2 cellular contexts compared by ENCODE assay signal in genomic region chr19:48373567-48373966, GRCh38.
TF ChIP-seq lines count a peak whose summit lies in the region.

No MANE protein-coding gene starts in this region.

TF ChIP-seq in HCT116, 20 proteins besides CTCF, POLR2A, EP300 and RAD21:
- TF ChIP-seq CEBPB (IDR thresholded peaks at IDR 0.05; ENCODE audit: low read depth) (no peak), ZFX (IDR thresholded peaks at IDR 0.05) (no peak), ZNF274 (IDR thresholded peaks at IDR 0.05; ENCODE audit: low read depth, low read length) (no peak), SRF (IDR thresholded peaks at IDR 0.05; ENCODE audit: low read depth) (no peak), SIN3A (IDR thresholded peaks at IDR 0.05; ENCODE audit: low read depth) (no peak), YY1 (IDR thresholded peaks at IDR 0.05; ENCODE audit: extremely low read depth, insufficient replicate concordance, low read depth, low read length) (no peak), EZH2phosphoT487 (IDR thresholded peaks at IDR 0.05; ENCODE audit: borderline replicate concordance) (no peak), REST (IDR thresholded peaks at IDR 0.05; ENCODE audit: low read depth) (no peak), CBX3 (IDR thresholded peaks at IDR 0.05; ENCODE audit: low read depth) (no peak), POLR2AphosphoS5 (IDR thresholded peaks at IDR 0.05; ENCODE audit: low read depth, low read length) (no peak), ELF1 (IDR thresholded peaks at IDR 0.05; ENCODE audit: borderline replicate concordance, low read depth) (no peak), EGR1 (IDR thresholded peaks at IDR 0.05; ENCODE audit: low read depth) (no peak), JUND (IDR thresholded peaks at IDR 0.05) (no peak)

TF ChIP-seq in HepG2, 621 proteins besides CTCF, POLR2A, EP300 and RAD21:
- TF ChIP-seq ZNF691 (CRISPR knock-in tag; IDR thresholded peaks at IDR 0.05; ENCODE audit: borderline replicate concordance, low read depth) = no peak
- TF ChIP-seq ZNF770 (CRISPR knock-in tag; IDR thresholded peaks at IDR 0.05) = peak; percentile 18; the same call in 1 of the 2 replicates
- TF ChIP-seq ZNF614 (CRISPR knock-in tag; IDR thresholded peaks at IDR 0.05; ENCODE audit: borderline replicate concordance) = no peak
- TF ChIP-seq PHF21A (CRISPR knock-in tag; IDR thresholded peaks at IDR 0.05) = no peak
TF ChIP-seq in HepG2: peak in this region for 1.
